1 cellular context compared by ENCODE assay signal in the genomic region with DNA sequence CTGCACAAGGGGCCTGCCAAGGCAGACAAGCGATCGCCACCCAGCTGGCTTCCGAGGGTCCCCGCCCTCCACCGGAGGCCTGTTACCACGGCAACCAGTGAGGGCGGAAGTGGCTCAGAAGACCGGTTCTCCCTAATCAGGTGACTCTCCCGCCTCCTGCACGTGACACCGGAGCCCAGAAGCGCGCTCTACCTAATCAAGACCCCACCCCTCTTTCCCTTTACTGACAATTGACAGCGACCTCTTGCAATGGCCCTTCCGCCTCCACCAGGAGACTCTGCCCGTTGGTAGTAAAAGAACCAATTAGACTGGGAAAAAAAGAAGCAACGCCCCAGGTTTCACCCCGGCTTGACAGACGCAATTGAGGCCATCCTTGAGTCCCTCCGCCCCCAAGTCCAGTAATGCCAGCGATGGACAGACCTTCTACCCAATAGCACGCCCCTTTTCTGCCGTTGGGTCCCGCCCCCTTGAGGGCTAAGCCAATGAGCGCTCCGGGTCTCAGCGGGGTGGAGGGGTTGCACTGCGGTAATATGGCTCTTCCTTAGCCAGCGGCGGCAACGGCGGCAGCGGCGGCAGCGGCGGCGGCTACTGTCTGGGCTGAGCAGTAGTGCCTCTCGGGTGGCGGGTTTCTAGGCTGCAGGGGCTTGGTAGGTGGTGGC.
TF ChIP-seq lines count a peak whose summit lies in the region.

A gene (plus strand): TSS at position 525 of the 659 bp plus-strand sequence. CDS start 198 bp downstream, outside the sequence.

TF ChIP-seq in HepG2, 621 proteins besides CTCF, POLR2A, EP300 and RAD21 (continued from another document and continues in another):
- TF ChIP-seq, protein P1, sequence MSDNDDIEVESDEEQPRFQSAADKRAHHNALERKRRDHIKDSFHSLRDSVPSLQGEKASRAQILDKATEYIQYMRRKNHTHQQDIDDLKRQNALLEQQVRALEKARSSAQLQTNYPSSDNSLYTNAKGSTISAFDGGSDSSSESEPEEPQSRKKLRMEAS (IDR thresholded peaks at IDR 0.05), result peak; percentile 75
- no peak for TF ChIP-seq ZNF160 (CRISPR knock-in tag; IDR thresholded peaks at IDR 0.05)
- no peak for TF ChIP-seq EEA1 (CRISPR knock-in tag; IDR thresholded peaks at IDR 0.05; ENCODE audit: borderline replicate concordance)
- TF ChIP-seq, protein P2, sequence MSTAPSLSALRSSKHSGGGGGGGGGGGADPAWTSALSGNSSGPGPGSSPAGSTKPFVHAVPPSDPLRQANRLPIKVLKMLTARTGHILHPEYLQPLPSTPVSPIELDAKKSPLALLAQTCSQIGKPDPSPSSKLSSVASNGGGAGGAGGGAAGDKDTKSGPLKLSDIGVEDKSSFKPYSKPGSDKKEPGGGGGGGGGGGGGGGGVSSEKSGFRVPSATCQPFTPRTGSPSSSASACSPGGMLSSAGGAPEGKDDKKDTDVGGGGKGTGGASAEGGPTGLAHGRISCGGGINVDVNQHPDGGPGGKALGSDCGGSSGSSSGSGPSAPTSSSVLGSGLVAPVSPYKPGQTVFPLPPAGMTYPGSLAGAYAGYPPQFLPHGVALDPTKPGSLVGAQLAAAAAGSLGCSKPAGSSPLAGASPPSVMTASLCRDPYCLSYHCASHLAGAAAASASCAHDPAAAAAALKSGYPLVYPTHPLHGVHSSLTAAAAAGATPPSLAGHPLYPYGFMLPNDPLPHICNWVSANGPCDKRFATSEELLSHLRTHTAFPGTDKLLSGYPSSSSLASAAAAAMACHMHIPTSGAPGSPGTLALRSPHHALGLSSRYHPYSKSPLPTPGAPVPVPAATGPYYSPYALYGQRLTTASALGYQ (CRISPR knock-in tag; IDR thresholded peaks at IDR 0.05), result no peak
- TF ChIP-seq PPARG (CRISPR knock-in tag; conservative IDR thresholded peaks at IDR 0.05), result no peak; the same call in 1 of the 2 replicates
- TF ChIP-seq RBM22 (optimal IDR thresholded peaks at IDR 0.05; ENCODE audit: low read length), result no peak
- TF ChIP-seq, protein P3, sequence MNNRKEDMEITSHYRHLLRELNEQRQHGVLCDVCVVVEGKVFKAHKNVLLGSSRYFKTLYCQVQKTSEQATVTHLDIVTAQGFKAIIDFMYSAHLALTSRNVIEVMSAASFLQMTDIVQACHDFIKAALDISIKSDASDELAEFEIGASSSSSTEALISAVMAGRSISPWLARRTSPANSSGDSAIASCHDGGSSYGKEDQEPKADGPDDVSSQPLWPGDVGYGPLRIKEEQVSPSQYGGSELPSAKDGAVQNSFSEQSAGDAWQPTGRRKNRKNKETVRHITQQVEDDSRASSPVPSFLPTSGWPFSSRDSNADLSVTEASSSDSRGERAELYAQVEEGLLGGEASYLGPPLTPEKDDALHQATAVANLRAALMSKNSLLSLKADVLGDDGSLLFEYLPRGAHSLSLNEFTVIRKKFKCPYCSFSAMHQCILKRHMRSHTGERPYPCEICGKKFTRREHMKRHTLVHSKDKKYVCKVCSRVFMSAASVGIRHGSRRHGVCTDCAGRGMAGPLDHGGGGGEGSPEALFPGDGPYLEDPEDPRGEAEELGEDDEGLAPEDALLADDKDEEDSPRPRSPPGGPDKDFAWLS (CRISPR knock-in tag; IDR thresholded peaks at IDR 0.05; ENCODE audit: borderline replicate concordance), result no peak
- no peak for TF ChIP-seq DMAP1 (CRISPR knock-in tag; IDR thresholded peaks at IDR 0.05)
- TF ChIP-seq MAFF (IDR thresholded peaks at IDR 0.05; ENCODE audit: low read depth, low read length), result no peak
- TF ChIP-seq ZNF703 (CRISPR knock-in tag; IDR thresholded peaks at IDR 0.05; ENCODE audit: borderline replicate concordance), result no peak
- TF ChIP-seq STAG1 (CRISPR knock-in tag; IDR thresholded peaks at IDR 0.05), result no peak
- TF ChIP-seq ZNF263 (CRISPR knock-in tag; IDR thresholded peaks at IDR 0.05), result no peak
- TF ChIP-seq, protein P4, sequence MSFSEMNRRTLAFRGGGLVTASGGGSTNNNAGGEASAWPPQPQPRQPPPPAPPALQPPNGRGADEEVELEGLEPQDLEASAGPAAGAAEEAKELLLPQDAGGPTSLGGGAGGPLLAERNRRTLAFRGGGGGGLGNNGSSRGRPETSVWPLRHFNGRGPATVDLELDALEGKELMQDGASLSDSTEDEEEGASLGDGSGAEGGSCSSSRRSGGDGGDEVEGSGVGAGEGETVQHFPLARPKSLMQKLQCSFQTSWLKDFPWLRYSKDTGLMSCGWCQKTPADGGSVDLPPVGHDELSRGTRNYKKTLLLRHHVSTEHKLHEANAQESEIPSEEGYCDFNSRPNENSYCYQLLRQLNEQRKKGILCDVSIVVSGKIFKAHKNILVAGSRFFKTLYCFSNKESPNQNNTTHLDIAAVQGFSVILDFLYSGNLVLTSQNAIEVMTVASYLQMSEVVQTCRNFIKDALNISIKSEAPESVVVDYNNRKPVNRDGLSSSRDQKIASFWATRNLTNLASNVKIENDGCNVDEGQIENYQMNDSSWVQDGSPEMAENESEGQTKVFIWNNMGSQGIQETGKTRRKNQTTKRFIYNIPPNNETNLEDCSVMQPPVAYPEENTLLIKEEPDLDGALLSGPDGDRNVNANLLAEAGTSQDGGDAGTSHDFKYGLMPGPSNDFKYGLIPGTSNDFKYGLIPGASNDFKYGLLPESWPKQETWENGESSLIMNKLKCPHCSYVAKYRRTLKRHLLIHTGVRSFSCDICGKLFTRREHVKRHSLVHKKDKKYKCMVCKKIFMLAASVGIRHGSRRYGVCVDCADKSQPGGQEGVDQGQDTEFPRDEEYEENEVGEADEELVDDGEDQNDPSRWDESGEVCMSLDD (CRISPR knock-in tag; IDR thresholded peaks at IDR 0.05; ENCODE audit: borderline replicate concordance), result no peak
- TF ChIP-seq, protein P5, sequence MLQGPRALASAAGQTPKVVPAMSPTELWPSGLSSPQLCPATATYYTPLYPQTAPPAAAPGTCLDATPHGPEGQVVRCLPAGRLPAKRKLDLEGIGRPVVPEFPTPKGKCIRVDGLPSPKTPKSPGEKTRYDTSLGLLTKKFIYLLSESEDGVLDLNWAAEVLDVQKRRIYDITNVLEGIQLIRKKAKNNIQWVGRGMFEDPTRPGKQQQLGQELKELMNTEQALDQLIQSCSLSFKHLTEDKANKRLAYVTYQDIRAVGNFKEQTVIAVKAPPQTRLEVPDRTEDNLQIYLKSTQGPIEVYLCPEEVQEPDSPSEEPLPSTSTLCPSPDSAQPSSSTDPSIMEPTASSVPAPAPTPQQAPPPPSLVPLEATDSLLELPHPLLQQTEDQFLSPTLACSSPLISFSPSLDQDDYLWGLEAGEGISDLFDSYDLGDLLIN (CRISPR knock-in tag; IDR thresholded peaks at IDR 0.05; ENCODE audit: borderline replicate concordance), result no peak
- no peak for TF ChIP-seq KDM1A (CRISPR knock-in tag; IDR thresholded peaks at IDR 0.05)
- TF ChIP-seq KLF11 (CRISPR knock-in tag; IDR thresholded peaks at IDR 0.05), result no peak
- TF ChIP-seq MTF1 (CRISPR knock-in tag; IDR thresholded peaks at IDR 0.05), result no peak
- TF ChIP-seq, protein P6, sequence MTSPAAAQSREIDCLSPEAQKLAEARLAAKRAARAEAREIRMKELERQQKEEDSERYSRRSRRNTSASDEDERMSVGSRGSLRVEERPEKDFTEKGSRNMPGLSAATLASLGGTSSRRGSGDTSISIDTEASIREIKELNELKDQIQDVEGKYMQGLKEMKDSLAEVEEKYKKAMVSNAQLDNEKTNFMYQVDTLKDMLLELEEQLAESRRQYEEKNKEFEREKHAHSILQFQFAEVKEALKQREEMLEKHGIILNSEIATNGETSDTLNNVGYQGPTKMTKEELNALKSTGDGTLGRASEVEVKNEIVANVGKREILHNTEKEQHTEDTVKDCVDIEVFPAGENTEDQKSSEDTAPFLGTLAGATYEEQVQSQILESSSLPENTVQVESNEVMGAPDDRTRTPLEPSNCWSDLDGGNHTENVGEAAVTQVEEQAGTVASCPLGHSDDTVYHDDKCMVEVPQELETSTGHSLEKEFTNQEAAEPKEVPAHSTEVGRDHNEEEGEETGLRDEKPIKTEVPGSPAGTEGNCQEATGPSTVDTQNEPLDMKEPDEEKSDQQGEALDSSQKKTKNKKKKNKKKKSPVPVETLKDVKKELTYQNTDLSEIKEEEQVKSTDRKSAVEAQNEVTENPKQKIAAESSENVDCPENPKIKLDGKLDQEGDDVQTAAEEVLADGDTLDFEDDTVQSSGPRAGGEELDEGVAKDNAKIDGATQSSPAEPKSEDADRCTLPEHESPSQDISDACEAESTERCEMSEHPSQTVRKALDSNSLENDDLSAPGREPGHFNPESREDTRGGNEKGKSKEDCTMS (CRISPR knock-in tag; conservative IDR thresholded peaks at IDR 0.05), result no peak
- no peak for TF ChIP-seq ZNF251 (CRISPR knock-in tag; IDR thresholded peaks at IDR 0.05)
- TF ChIP-seq ADNP (CRISPR knock-in tag; IDR thresholded peaks at IDR 0.05), result no peak
- TF ChIP-seq, protein P7, sequence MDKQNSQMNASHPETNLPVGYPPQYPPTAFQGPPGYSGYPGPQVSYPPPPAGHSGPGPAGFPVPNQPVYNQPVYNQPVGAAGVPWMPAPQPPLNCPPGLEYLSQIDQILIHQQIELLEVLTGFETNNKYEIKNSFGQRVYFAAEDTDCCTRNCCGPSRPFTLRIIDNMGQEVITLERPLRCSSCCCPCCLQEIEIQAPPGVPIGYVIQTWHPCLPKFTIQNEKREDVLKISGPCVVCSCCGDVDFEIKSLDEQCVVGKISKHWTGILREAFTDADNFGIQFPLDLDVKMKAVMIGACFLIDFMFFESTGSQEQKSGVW (CRISPR knock-in tag; IDR thresholded peaks at IDR 0.05; ENCODE audit: borderline replicate concordance), result no peak
- TF ChIP-seq MAFK (conservative IDR thresholded peaks at IDR 0.05 in 1 of 2, IDR thresholded peaks at IDR 0.05 in 1 of 2; ENCODE audit: low read length in 2 of 2), result no peak
- no peak for TF ChIP-seq ATRX (CRISPR knock-in tag; IDR thresholded peaks at IDR 0.05; ENCODE audit: borderline replicate concordance)
- TF ChIP-seq, protein P8, sequence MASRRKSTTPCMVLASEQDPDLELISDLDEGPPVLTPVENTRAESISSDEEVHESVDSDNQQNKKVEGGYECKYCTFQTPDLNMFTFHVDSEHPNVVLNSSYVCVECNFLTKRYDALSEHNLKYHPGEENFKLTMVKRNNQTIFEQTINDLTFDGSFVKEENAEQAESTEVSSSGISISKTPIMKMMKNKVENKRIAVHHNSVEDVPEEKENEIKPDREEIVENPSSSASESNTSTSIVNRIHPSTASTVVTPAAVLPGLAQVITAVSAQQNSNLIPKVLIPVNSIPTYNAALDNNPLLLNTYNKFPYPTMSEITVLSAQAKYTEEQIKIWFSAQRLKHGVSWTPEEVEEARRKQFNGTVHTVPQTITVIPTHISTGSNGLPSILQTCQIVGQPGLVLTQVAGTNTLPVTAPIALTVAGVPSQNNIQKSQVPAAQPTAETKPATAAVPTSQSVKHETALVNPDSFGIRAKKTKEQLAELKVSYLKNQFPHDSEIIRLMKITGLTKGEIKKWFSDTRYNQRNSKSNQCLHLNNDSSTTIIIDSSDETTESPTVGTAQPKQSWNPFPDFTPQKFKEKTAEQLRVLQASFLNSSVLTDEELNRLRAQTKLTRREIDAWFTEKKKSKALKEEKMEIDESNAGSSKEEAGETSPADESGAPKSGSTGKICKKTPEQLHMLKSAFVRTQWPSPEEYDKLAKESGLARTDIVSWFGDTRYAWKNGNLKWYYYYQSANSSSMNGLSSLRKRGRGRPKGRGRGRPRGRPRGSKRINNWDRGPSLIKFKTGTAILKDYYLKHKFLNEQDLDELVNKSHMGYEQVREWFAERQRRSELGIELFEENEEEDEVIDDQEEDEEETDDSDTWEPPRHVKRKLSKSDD (CRISPR knock-in tag; IDR thresholded peaks at IDR 0.05; ENCODE audit: low read depth), result no peak
- no peak; the same call in 1 of the 2 replicates for TF ChIP-seq ZKSCAN8 (CRISPR knock-in tag; IDR thresholded peaks at IDR 0.05; ENCODE audit: borderline replicate concordance)
- TF ChIP-seq EHMT2 (IDR thresholded peaks at IDR 0.05; ENCODE audit: borderline replicate concordance, low read depth, low read length), result no peak; the same call in 1 of the 2 replicates
- TF ChIP-seq, protein P9, sequence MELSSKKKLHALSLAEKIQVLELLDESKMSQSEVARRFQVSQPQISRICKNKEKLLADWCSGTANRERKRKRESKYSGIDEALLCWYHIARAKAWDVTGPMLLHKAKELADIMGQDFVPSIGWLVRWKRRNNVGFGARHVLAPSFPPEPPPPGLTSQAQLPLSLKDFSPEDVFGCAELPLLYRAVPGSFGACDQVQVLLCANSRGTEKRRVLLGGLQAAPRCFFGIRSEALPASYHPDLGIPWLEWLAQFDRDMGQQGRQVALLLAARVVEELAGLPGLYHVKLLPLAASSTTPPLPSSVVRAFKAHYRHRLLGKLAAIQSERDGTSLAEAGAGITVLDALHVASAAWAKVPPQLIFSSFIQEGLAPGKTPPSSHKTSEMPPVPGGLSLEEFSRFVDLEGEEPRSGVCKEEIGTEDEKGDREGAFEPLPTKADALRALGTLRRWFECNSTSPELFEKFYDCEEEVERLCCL (CRISPR knock-in tag; IDR thresholded peaks at IDR 0.05; ENCODE audit: borderline replicate concordance), result no peak
- TF ChIP-seq ZBTB3 (CRISPR knock-in tag; IDR thresholded peaks at IDR 0.05; ENCODE audit: borderline replicate concordance, low read depth), result no peak
- no peak for TF ChIP-seq HOXA9 (CRISPR knock-in tag; IDR thresholded peaks at IDR 0.05; ENCODE audit: borderline replicate concordance)
- TF ChIP-seq ZNF296 (CRISPR knock-in tag; conservative IDR thresholded peaks at IDR 0.05), result no peak
- TF ChIP-seq GPN1 (CRISPR knock-in tag; IDR thresholded peaks at IDR 0.05; ENCODE audit: borderline replicate concordance), result no peak
- TF ChIP-seq AGO1 (IDR thresholded peaks at IDR 0.05; ENCODE audit: low read depth, low read length, poor library complexity, severe bottlenecking), result peak; percentile 8
- no peak for TF ChIP-seq IKZF1 (IDR thresholded peaks at IDR 0.05)
- no peak for TF ChIP-seq ZSCAN29 (CRISPR knock-in tag; conservative IDR thresholded peaks at IDR 0.05)
- TF ChIP-seq SP4 (CRISPR knock-in tag; IDR thresholded peaks at IDR 0.05), result peak; percentile 70; the same call in 1 of the 2 replicates
- TF ChIP-seq SRSF1 (optimal IDR thresholded peaks at IDR 0.05; ENCODE audit: low read depth, low read length), result no peak
- peak; percentile 35; the same call in 1 of the 2 replicates for TF ChIP-seq SMAD3 (CRISPR knock-in tag; IDR thresholded peaks at IDR 0.05)
- no peak for TF ChIP-seq ZNF235 (CRISPR knock-in tag; IDR thresholded peaks at IDR 0.05; ENCODE audit: borderline replicate concordance)
